In genomic region chr5:119123280-119123679, GRCh38 we compare ENCODE assay signal across 6 cellular contexts.
"Had no signal": no experiment of that assay in that cellular context is flagged by ENCODE, and none has a peak within 500 bp of the region (broad histone marks: within the 10 kb centered on the region; RNA-seq: fewer than 3 reads in every experiment).

No MANE protein-coding gene starts in this region.

- H3K27me3 Mint-ChIP-seq: IgD-negative memory B cell had no signal

- H3K27ac ChIP-seq: HL-60 had no signal

- FAIRE-seq: HTR-8/SVneo had no signal

- H3K4me1 Mint-ChIP-seq: IgD-negative memory B cell had no signal

- DNase-seq: IMR-90, KBM-7, KG1 had no signal

- H3K27ac Mint-ChIP-seq: IgD-negative memory B cell had no signal
